ENCODE assay signal across 8 cellular contexts in the genomic region with DNA sequence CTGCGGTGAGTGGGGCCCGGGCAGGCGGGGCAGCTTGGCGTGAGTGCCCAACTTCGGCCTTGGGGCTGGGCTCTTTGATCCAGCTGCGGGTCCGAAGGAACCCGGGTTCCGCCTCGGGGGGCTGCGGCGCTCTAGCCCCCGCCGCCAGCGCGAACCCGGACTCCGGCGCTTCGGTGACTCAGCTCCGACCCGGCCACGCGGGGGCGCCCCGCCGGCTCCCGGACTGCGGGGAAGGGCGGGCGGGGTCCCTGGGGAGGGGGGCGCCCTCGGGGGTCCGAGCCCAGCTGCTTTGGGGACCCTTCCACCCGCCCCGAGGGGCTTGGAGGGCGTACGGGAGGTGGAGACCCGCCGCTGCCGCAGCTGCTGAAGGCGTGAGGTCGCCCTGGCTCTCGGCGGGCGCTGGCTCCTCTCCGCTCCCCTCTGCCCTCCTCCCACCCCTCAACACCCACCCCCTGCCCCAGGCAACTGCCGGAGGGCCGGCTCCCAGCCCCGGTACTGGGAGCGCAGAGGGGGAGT. TPM values are rescaled to one million over a fixed set of nuclear protein-coding genes. Genes with fewer than 3 reads are reported as not detected.
DNase-seq lines count a peak whose midpoint lies in the region; ATAC-seq and TF ChIP-seq lines count a peak whose summit lies in the region.

No MANE protein-coding gene starts in this region.

- peak overlapping the region; percentile 66 for H2AFZ ChIP-seq in DND-41 (ENCODE audit: low read depth, low read length)

- H3K27ac Mint-ChIP-seq in HFFc6 = no peak overlapping the region

- H3K27me3 Mint-ChIP-seq in HFFc6 (ENCODE audit: insufficient read depth) = no peaks in the 10 kb centered on the region; the same call in none of the 2 replicates

- no peaks in the 10 kb centered on the region for H3K36me3 ChIP-seq in DND-41 (ENCODE audit: insufficient read depth, low read length)
- no peaks in the 10 kb centered on the region for H3K36me3 ChIP-seq in SK-N-MC (ENCODE audit: insufficient read depth, low read length)
- no peaks in the 10 kb centered on the region for H3K36me3 ChIP-seq in iPS-20b (ENCODE audit: insufficient read depth, low read depth, low read length)

- H3K9me3 Mint-ChIP-seq in HFFc6 = no peaks in the 10 kb centered on the region

- TF ChIP-seq CTCF in DND-41 (IDR thresholded peaks at IDR 0.05; ENCODE audit: borderline replicate concordance, extremely low read depth, low read length, poor library complexity, severe bottlenecking) (peak; percentile 56), HFFc6 (IDR thresholded peaks at IDR 0.05) (peak; percentile 87), astrocyte of the cerebellum (IDR thresholded peaks at IDR 0.05; ENCODE audit: low read depth, low read length, missing control alignments) (peak; percentile 46)

- peak overlapping the region; percentile 83 for H3K4me2 ChIP-seq in DND-41 (ENCODE audit: insufficient read depth, low read length)

- H4K20me1 ChIP-seq in DND-41 (ENCODE audit: insufficient read depth, low read length) = peaks cover 11% of the 10 kb centered on the region

- peak; percentile 33 for DNase-seq in DND-41
- no peak for DNase-seq in HFFc6
- DNase-seq in SK-N-MC (ENCODE audit: low read depth, low spot score) = no peak
- no peak for DNase-seq in astrocyte of the cerebellum (ENCODE audit: low read depth)
- DNase-seq in stimulated activated CD4-positive, alpha-beta T cell treated with anti-CD3 and anti-CD28 coated beads, Interleukin-12 subunit alpha, Interleukin-12 subunit beta, amount 100 ng/mL, for 4 hours = peak; percentile 53
- no peak for DNase-seq in inferior parietal cortex (ENCODE audit: extremely low spot score)

- H3K79me2 ChIP-seq in DND-41 (ENCODE audit: insufficient read depth, low read length) = no peaks in the 10 kb centered on the region

- H3K4me3 ChIP-seq in DND-41 (ENCODE audit: low read depth in 1 of 2, low read length in 2 of 2) = peak overlapping the region; percentile 9 to 64; a peak in 3 of 4 replicates
- H3K4me3 ChIP-seq in SK-N-MC = peak overlapping the region; percentile 72
- H3K4me3 ChIP-seq in astrocyte of the cerebellum (ENCODE audit: low read depth, low read length) = peak overlapping the region; percentile 55
- peak overlapping the region; percentile 54; the same call in 1 of the 2 replicates for H3K4me3 ChIP-seq in iPS-20b (ENCODE audit: low read length)

- H3K36me3 Mint-ChIP-seq in HFFc6 (ENCODE audit: low read depth) = no peaks in the 10 kb centered on the region

- peak; percentile 69 for ATAC-seq in DND-41 (ENCODE audit: insufficient read depth, low read depth)
- no peak for ATAC-seq in HG03521 (IDR thresholded peaks at IDR 0.05; ENCODE audit: unreplicated experiment)

- peak overlapping the region; percentile 85 for H3K4me3 Mint-ChIP-seq in HFFc6

- H3K27me3 ChIP-seq in DND-41 (ENCODE audit: insufficient read depth, low read length, poor library complexity) (peaks cover 43% of the 10 kb centered on the region), iPS-20b (ENCODE audit: insufficient read depth, low read length) (peaks cover 39% of the 10 kb centered on the region)

- peak overlapping the region; percentile 59; the same call in 1 of the 2 replicates for H3K9ac ChIP-seq in DND-41 (ENCODE audit: low read depth, low read length)
- H3K9ac ChIP-seq in SK-N-MC (ENCODE audit: insufficient read length) = no peak overlapping the region
- H3K9ac ChIP-seq in iPS-20b (ENCODE audit: low read depth, low read length) = no peak overlapping the region; the same call in 1 of the 2 replicates

- no peaks in the 10 kb centered on the region for H3K9me3 ChIP-seq in DND-41 (ENCODE audit: insufficient read depth, low read length, severe bottlenecking)
- no peaks in the 10 kb centered on the region for H3K9me3 ChIP-seq in SK-N-MC (ENCODE audit: low read depth, low read length)
- no peaks in the 10 kb centered on the region for H3K9me3 ChIP-seq in iPS-20b (ENCODE audit: insufficient read depth, low read depth, low read length)

- peaks cover 15% of the 10 kb centered on the region for H3K4me1 ChIP-seq in DND-41 (ENCODE audit: insufficient read depth, low read length)
- peaks cover 3% of the 10 kb centered on the region; the same call in 1 of the 2 replicates for H3K4me1 ChIP-seq in iPS-20b (ENCODE audit: insufficient read depth, low read length)

- H3K4me1 Mint-ChIP-seq in HFFc6 (ENCODE audit: low read depth) = peaks cover 12% of the 10 kb centered on the region

- no peak overlapping the region for H3K27ac ChIP-seq in DND-41 (ENCODE audit: low read length)
- no peak overlapping the region for H3K27ac ChIP-seq in SK-N-MC
- no peak overlapping the region for H3K27ac ChIP-seq in iPS-20b (ENCODE audit: low read length)

- in situ Hi-C loops in astrocyte of the cerebellum (cut with HindIII; ENCODE audit: low sequenced_read_pairs) = no loop called here

RNA-seq across cellular contexts. Expression of a gene that starts 0.5 kb away (rescaled TPM):
- total RNA-seq in HFFc6 (2021; fragmentation: NEBNext Ultra II Directional; extraction: Animal tissue kit (Norgen Biotek cat#: 25700)) = 10 to 100 TPM; 13.0 to 29.6 (median 23.3) TPM

Comparison
In these comparisons a context has a peak if more than half of its experiments do, and no peak if none do; other contexts are left out.
1. DNase-seq: peak in DND-41 (single experiment) and stimulated activated CD4-positive, alpha-beta T cell treated with anti-CD3 and anti-CD28 coated beads, Interleukin-12 subunit alpha, Interleukin-12 subunit beta, amount 100 ng/mL, for 4 hours (single experiment); none in HFFc6 (single experiment), SK-N-MC (single experiment), astrocyte of the cerebellum (single experiment) and inferior parietal cortex (single experiment).
2. Peak in every context shown above with its lines, with median percentiles within 50 percentile points of each other: H3K4me3 ChIP-seq and CTCF ChIP-seq.